ENCODE assay signal across 8 cellular contexts in the genomic region with DNA sequence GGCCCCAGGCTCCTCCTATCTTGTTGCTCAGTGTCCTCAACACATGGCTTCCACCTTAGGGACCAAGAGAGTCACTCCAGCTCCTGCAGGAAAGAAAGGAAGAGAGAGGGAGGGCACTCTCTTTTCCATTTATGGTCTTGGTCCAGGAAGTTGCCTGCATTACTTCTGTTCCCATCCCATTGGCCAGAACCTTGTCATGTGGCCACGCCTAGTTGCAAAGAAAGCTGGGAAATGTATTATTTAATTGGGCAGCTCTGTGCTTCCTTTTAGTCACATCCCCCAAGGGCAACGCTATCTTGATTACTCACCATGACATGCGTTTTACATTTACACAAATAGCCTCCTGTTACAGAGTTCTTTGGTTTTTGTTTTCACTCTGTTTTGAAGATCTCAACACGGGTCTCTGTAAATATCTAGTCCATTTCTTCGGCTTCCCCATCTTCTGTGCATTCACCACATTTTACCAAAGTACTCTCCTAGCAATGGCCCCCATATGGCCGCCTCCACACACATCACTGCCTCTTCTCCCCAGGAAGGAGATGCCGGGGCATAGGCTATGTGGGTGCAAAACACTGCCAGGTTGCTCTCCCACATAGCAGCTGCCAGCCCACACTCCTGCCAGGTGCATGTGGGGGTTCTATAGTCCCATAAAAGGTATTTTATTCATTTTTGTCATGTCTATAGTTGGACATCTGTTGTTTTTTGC. TPM values are rescaled to one million over a fixed set of nuclear protein-coding genes. Genes with fewer than 3 reads are reported as not detected.
DNase-seq lines count a peak whose midpoint lies in the region; ATAC-seq and TF ChIP-seq lines count a peak whose summit lies in the region.

No MANE protein-coding gene starts in this region.

- TF ChIP-seq POLR2A in HCT116 (IDR thresholded peaks at IDR 0.05; ENCODE audit: borderline replicate concordance, extremely low read depth, insufficient read depth, insufficient read length), result peak; percentile 16

- RAD21 ChIA-PET in HCT116 (lab: Charles Lee; ENCODE audit: low non-redundant PET in 1 of 2, low total read pairs in 2 of 2, uncharacterized antibody in 2 of 2, unreplicated experiment in 2 of 2), result interaction anchor here in 1 of 2 experiments (0.6 kb wide), 1 partner anchor 113 kb away, joined by 3 read pairs; no protein-coding TSS in a partner anchor

- CTCF ChIA-PET in HCT116 (lab: Charles Lee) (interaction anchor here (1.1 to 2.8 kb wide), 5 partner anchors 8 to 1228 kb away, joined by 3 to 13 read pairs (median 3); no protein-coding TSS in a partner anchor), SK-N-SH (lab: Yijun Ruan, JAX) (interaction anchor here (1.4 to 4.0 kb wide), 4 partner anchors 8 to 196 kb away, joined by 4 to 31 read pairs (median 12); no protein-coding TSS in a partner anchor)

- peak; percentile 86 for ATAC-seq in HCT116
- ATAC-seq in HG02884 (IDR thresholded peaks at IDR 0.05; ENCODE audit: unreplicated experiment), result no peak
- ATAC-seq in GM19324 (IDR thresholded peaks at IDR 0.05; ENCODE audit: low FRiP score, unreplicated experiment), result no peak

- TSS peak; percentile 93 for BruUV-seq in HCT116 (replicated peaks; lab: Mats Ljungman, UMichigan)

- TF ChIP-seq CTCF in HCT116 (IDR thresholded peaks at IDR 0.05 in 2 of 3, conservative IDR thresholded peaks at IDR 0.05 in 1 of 3; ENCODE audit: borderline replicate concordance in 1 of 3, insufficient read depth in 1 of 3, low read depth in 2 of 3, low read length in 2 of 3) (no peak), SK-N-SH (IDR thresholded peaks at IDR 0.05) (no peak), fibroblast of the aortic adventitia (IDR thresholded peaks at IDR 0.05; ENCODE audit: insufficient read depth, low read length) (no peak), smooth muscle cell (IDR thresholded peaks at IDR 0.05; ENCODE audit: borderline replicate concordance, insufficient read depth, poor library complexity, severe bottlenecking) (no peak)

- peaks cover 9 to 43% (median 21%) of the 10 kb centered on the region in 10 experiments; a peak in 19 of 20 replicates for H3K4me1 ChIP-seq in BLaER1 treated with 17β-estradiol and CSF1 and Interleukin-3, amounts not matched to agents 10 nM and 100 nM
- H3K4me1 ChIP-seq in HCT116 (ENCODE audit: control insufficient read depth in 1 of 2, insufficient read depth in 2 of 2, low read length in 2 of 2) (peaks cover 7 to 43% of the 10 kb centered on the region in 2 experiments), SK-N-SH (ENCODE audit: control insufficient read depth in 1 of 2, insufficient read depth in 2 of 2, low read depth in 1 of 2, low read length in 1 of 2) (no peaks in the 10 kb centered on the region), smooth muscle cell (ENCODE audit: low read depth) (no peaks in the 10 kb centered on the region)

- intact Hi-C loops in HCT116 (cut with micrococcal nuclease), result no loop called here

- TF ChIP-seq RAD21 in HCT116 (IDR thresholded peaks at IDR 0.05; ENCODE audit: low read depth) (no peak), SK-N-SH (IDR thresholded peaks at IDR 0.05; ENCODE audit: low read length) (no peak)

- H2AFZ ChIP-seq in HCT116 (ENCODE audit: low read depth, low read length, poor library complexity, severe bottlenecking), result peak overlapping the region; percentile 33
- H2AFZ ChIP-seq in SK-N-SH (ENCODE audit: low read depth), result peak overlapping the region; percentile 73
- H2AFZ ChIP-seq in smooth muscle cell (ENCODE audit: low read depth), result no peak overlapping the region

- H3K4me3 ChIP-seq in BLaER1 treated with 17β-estradiol and CSF1 and Interleukin-3, amounts not matched to agents 10 nM and 100 nM, result peak overlapping the region in 1 of 10 experiments; percentile 47; a peak in 1 of 20 replicates
- no peak overlapping the region for H3K4me3 ChIP-seq in HCT116 (replicated peaks in 1 of 2; ENCODE audit: low read depth in 1 of 2, low read length in 2 of 2)
- no peak overlapping the region for H3K4me3 ChIP-seq in SK-N-SH (ENCODE audit: low read depth in 2 of 2, low read length in 1 of 2)
- H3K4me3 ChIP-seq in fibroblast of the aortic adventitia (ENCODE audit: low read depth, low read length), result no peak overlapping the region
- H3K4me3 ChIP-seq in smooth muscle cell, result no peak overlapping the region

- no peaks in the 10 kb centered on the region for H4K20me1 ChIP-seq in BLaER1 treated with 17β-estradiol and CSF1 and Interleukin-3, amounts not matched to agents 10 nM and 100 nM
- H4K20me1 ChIP-seq in HCT116 (ENCODE audit: insufficient read depth), result no peaks in the 10 kb centered on the region
- no peaks in the 10 kb centered on the region for H4K20me1 ChIP-seq in SK-N-SH (ENCODE audit: insufficient read depth)
- H4K20me1 ChIP-seq in smooth muscle cell (ENCODE audit: low read depth), result no peaks in the 10 kb centered on the region

- no peaks in the 10 kb centered on the region for H3K79me2 ChIP-seq in HCT116 (ENCODE audit: insufficient read depth, low read length)
- H3K79me2 ChIP-seq in SK-N-SH (ENCODE audit: insufficient read depth), result no peaks in the 10 kb centered on the region
- no peaks in the 10 kb centered on the region for H3K79me2 ChIP-seq in smooth muscle cell (ENCODE audit: low read depth)

- H3K9ac ChIP-seq in BLaER1 treated with 17β-estradiol and CSF1 and Interleukin-3, amounts not matched to agents 10 nM and 100 nM, result peak overlapping the region in 7 of 11 experiments; percentile 8 to 71 (median 47); a peak in 11 of 22 replicates
- no peak overlapping the region for H3K9ac ChIP-seq in HCT116 (ENCODE audit: low read length)
- no peak overlapping the region for H3K9ac ChIP-seq in SK-N-SH
- no peak overlapping the region for H3K9ac ChIP-seq in smooth muscle cell (ENCODE audit: low read depth)

- DNase-seq in HCT116 (ENCODE audit: low read depth, low spot score), result peak; percentile 81
- peak; percentile 23 for DNase-seq in SK-N-SH
- DNase-seq in fibroblast of the aortic adventitia (ENCODE audit: low read depth), result peak; percentile 97
- DNase-seq in smooth muscle cell (lab: John Stamatoyannopoulos, UW; ENCODE audit: unreplicated experiment), result no peak
- no peak for DNase-seq in COLO668 (lab: John Stamatoyannopoulos, UW; ENCODE audit: unreplicated experiment)

- peak overlapping the region in 10 of 11 experiments; percentile 47 to 91 (median 72); a peak in 20 of 22 replicates for H3K27ac ChIP-seq in BLaER1 treated with 17β-estradiol and CSF1 and Interleukin-3, amounts not matched to agents 10 nM and 100 nM
- H3K27ac ChIP-seq in HCT116 (ENCODE audit: low read depth, low read length) (peak overlapping the region; percentile 28; the same call in 1 of the 2 replicates), SK-N-SH (ENCODE audit: low read depth in 2 of 2, low read length in 1 of 2) (peak overlapping the region in 1 of 2 experiments; percentile 70; a peak in 2 of 4 replicates), smooth muscle cell (ENCODE audit: low read depth) (peak overlapping the region; percentile 85)

- no peaks in the 10 kb centered on the region for H3F3A ChIP-seq in SK-N-SH (replicated peaks; ENCODE audit: insufficient read depth)
- H3F3A ChIP-seq in smooth muscle cell (ENCODE audit: low read depth), result no peaks in the 10 kb centered on the region

- no peaks in the 10 kb centered on the region for H3K27me3 ChIP-seq in BLaER1 treated with 17β-estradiol and CSF1 and Interleukin-3, amounts not matched to agents 10 nM and 100 nM
- H3K27me3 ChIP-seq in HCT116 (ENCODE audit: insufficient read depth, low read length) (no peaks in the 10 kb centered on the region), SK-N-SH (ENCODE audit: insufficient read depth) (no peaks in the 10 kb centered on the region), smooth muscle cell (ENCODE audit: low read depth) (no peaks in the 10 kb centered on the region)

- peaks cover 10 to 25% (median 16%) of the 10 kb centered on the region in 11 experiments; a peak in 20 of 22 replicates for H3K9me3 ChIP-seq in BLaER1 treated with 17β-estradiol and CSF1 and Interleukin-3, amounts not matched to agents 10 nM and 100 nM (replicated peaks in 1 of 11)
- H3K9me3 ChIP-seq in HCT116 (ENCODE audit: control insufficient read depth in 1 of 2, insufficient read depth in 1 of 2, low read depth in 1 of 2, low read length in 2 of 2) (no peaks in the 10 kb centered on the region), SK-N-SH (no peaks in the 10 kb centered on the region), smooth muscle cell (replicated peaks; ENCODE audit: low read depth) (no peaks in the 10 kb centered on the region)

- TF ChIP-seq EP300 in SK-N-SH (IDR thresholded peaks at IDR 0.05; ENCODE audit: borderline replicate concordance in 1 of 2, low read depth in 1 of 2, low read length in 1 of 2), result no peak

- POLR2A ChIA-PET in HCT116 (lab: Charles Lee), result interaction anchor here (0.6 to 3.9 kb wide), 15 partner anchors 12 to 229 kb away, joined by 3 to 12 read pairs (median 4); a partner anchor contains a TSS
- POLR2A ChIA-PET in SK-N-SH (lab: Yijun Ruan, JAX), result no interaction called here

- peak overlapping the region; percentile 2 to 82 (median 40); a peak in 18 of 22 replicates for H3K4me2 ChIP-seq in BLaER1 treated with 17β-estradiol and CSF1 and Interleukin-3, amounts not matched to agents 10 nM and 100 nM
- H3K4me2 ChIP-seq in HCT116 (ENCODE audit: low read length) (peak overlapping the region; percentile 32), SK-N-SH (no peak overlapping the region), smooth muscle cell (no peak overlapping the region)

- WGBS in SK-N-SH (ENCODE audit: low lambda C conversion rate), result 45% methylated on average over 7 of the region's 7 CpGs
- WGBS in smooth muscle cell (ENCODE audit: low lambda C conversion rate), result 69% methylated on average over 7 of the region's 7 CpGs

- no peaks in the 10 kb centered on the region for H3K36me3 ChIP-seq in BLaER1 treated with 17β-estradiol and CSF1 and Interleukin-3, amounts not matched to agents 10 nM and 100 nM
- H3K36me3 ChIP-seq in HCT116 (ENCODE audit: control insufficient read depth in 1 of 2, insufficient read depth in 2 of 2, low read length in 2 of 2) (no peaks in the 10 kb centered on the region), SK-N-SH (replicated peaks in 1 of 2; ENCODE audit: control insufficient read depth in 1 of 2, insufficient read depth in 2 of 2, low read length in 1 of 2) (no peaks in the 10 kb centered on the region), smooth muscle cell (ENCODE audit: low read depth) (no peaks in the 10 kb centered on the region)

- H3K9me2 ChIP-seq in HCT116 (ENCODE audit: insufficient read depth), result no peaks in the 10 kb centered on the region
- no peaks in the 10 kb centered on the region for H3K9me2 ChIP-seq in SK-N-SH

TF ChIP-seq in HCT116, 20 proteins besides CTCF, POLR2A, EP300 and RAD21 (continues in another document):
- TF ChIP-seq ZFX (IDR thresholded peaks at IDR 0.05), result no peak

TF ChIP-seq in SK-N-SH, 30 proteins besides CTCF, POLR2A, EP300 and RAD21 (continues in another document):
- TF ChIP-seq YY1 (IDR thresholded peaks at IDR 0.05; ENCODE audit: low read depth) (no peak), CHD2 (IDR thresholded peaks at IDR 0.05; ENCODE audit: low read length, partially characterized antibody) (no peak)

RNA-seq across cellular contexts. Expression of a gene that starts 35.7 kb away (rescaled TPM):
- 29.0 TPM for total RNA-seq in HCT116 (2021; ENCODE audit: unreplicated experiment)
- polyA plus RNA-seq in HCT116 (2012), result 16.1 and 18.2 TPM in 2 replicates
- 20.6 and 25.3 TPM in 2 replicates for polyA plus RNA-seq in SK-N-SH (2012; rRNA removed)
- 19.5 and 20.5 TPM in 2 replicates for polyA plus RNA-seq in SK-N-SH (2012; cell fraction: cytosol; rRNA removed)
- polyA plus RNA-seq in SK-N-SH (2012; cell fraction: nucleus; rRNA removed), result 54.6 and 62.7 TPM in 2 replicates
- 14.2 and 24.0 TPM in 2 replicates for total RNA-seq in fibroblast of the aortic adventitia (ENCODE audit: low replicate concordance)
- total RNA-seq in smooth muscle cell, result 22.7 and 24.1 TPM in 2 replicates
- 14.7 and 15.2 TPM in 2 replicates for polyA plus RNA-seq in smooth muscle cell

Comparison
In these comparisons a context has a peak if more than half of its experiments do, and no peak if none do; other contexts are left out.
1. H3K4me2 ChIP-seq: peak in BLaER1 treated with 17β-estradiol and CSF1 and Interleukin-3, amounts not matched to agents 10 nM and 100 nM (11 of 11) and HCT116 (single experiment); none in SK-N-SH (single experiment) and smooth muscle cell (single experiment).
2. H3K9ac ChIP-seq: peak in BLaER1 treated with 17β-estradiol and CSF1 and Interleukin-3, amounts not matched to agents 10 nM and 100 nM (7 of 11); none in HCT116 (single experiment), SK-N-SH (single experiment) and smooth muscle cell (single experiment).
3. DNase-seq: peak in HCT116 (single experiment), SK-N-SH (single experiment) and fibroblast of the aortic adventitia (single experiment); none in smooth muscle cell (single experiment) and COLO668 (single experiment).